8 cellular contexts compared by ENCODE assay signal in the genomic region with DNA sequence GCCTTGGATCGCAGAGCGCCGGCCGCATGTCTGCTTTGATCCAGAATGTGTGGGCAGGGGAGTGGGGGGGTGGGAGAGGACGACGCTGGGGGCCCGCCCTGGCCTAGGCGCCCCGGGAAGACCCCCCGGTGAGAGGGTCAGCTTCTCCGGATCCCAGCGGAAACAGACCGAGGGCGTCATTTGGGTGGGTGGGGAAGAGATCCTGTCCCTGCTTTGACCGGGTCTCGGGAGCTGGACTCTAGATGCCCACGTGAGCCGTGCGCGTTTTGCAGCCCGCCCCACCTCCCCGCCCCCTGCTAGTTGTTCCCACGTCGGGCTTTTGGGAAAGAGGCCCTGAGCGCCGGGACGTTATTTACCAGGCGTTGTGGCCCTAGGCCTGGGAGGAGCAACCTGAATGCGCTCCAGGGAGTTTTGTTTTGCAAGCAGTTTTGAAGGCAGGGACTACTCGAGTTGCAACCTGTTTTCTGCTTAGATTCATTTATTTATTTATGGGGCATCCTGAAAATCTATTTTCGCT. TPM values are rescaled to one million over a fixed set of nuclear protein-coding genes. Genes with fewer than 3 reads are reported as not detected.
DNase-seq lines count a peak whose midpoint lies in the region; ATAC-seq and TF ChIP-seq lines count a peak whose summit lies in the region.

No MANE protein-coding gene starts in this region.

- H3K4me1 Mint-ChIP-seq in CD14-positive monocyte (peaks cover 21% of the 10 kb centered on the region), IgD-negative memory B cell (peaks cover 5 to 10% (median 9%) of the 10 kb centered on the region in 3 donors), immature natural killer cell (peaks cover 10 to 12% of the 10 kb centered on the region in 2 donors)
- H3K4me1 Mint-ChIP-seq in stimulated activated naive B cell treated with anti-CD40 and anti-IgM and Interleukin-4, amounts not matched to agents 10 μg/mL and 1 μg/mL and 100 μg/mL, for 72 hours: peaks cover 15 to 30% of the 10 kb centered on the region in 2 donors

- peaks cover 0 to 23% (median 13%) of the 10 kb centered on the region in 7 donors for H3K9me3 Mint-ChIP-seq in CD14-positive monocyte
- peaks cover 0 to 2% (median 0%) of the 10 kb centered on the region in 3 donors for H3K9me3 Mint-ChIP-seq in IgD-negative memory B cell
- H3K9me3 Mint-ChIP-seq in immature natural killer cell: no peaks in the 10 kb centered on the region
- H3K9me3 Mint-ChIP-seq in stimulated activated naive B cell treated with anti-CD40 and anti-IgM and Interleukin-4, amounts not matched to agents 10 μg/mL and 1 μg/mL and 100 μg/mL, for 72 hours: no peaks in the 10 kb centered on the region

- DNase-seq in CD14-positive monocyte (ENCODE audit: low spot score) (no peak), brain microvascular endothelial cell (peak; percentile 67), immature natural killer cell (no peak), foreskin melanocyte (no peak)
- DNase-seq in stimulated activated naive B cell treated with anti-CD40 and anti-IgM and Interleukin-4, amounts not matched to agents 10 μg/mL and 1 μg/mL and 100 μg/mL, for 72 hours: no peak

- H3K4me3 ChIP-seq in brain microvascular endothelial cell (ENCODE audit: low read depth, low read length): peak overlapping the region; percentile 81

- no peak for ATAC-seq in stimulated activated naive B cell treated with anti-CD40 and anti-IgM and Interleukin-4, amounts not matched to agents 10 μg/mL and 1 μg/mL and 100 μg/mL, for 72 hours (replicated peaks)
- ATAC-seq in GM21825 (IDR thresholded peaks at IDR 0.05; ENCODE audit: unreplicated experiment) (no peak), GM19463 (IDR thresholded peaks at IDR 0.05; ENCODE audit: unreplicated experiment) (no peak)

- peak overlapping the region; percentile 85 to 94 for H3K4me3 Mint-ChIP-seq in CD14-positive monocyte
- H3K4me3 Mint-ChIP-seq in IgD-negative memory B cell: peak overlapping the region; percentile 12 to 94 (median 85)
- peak overlapping the region in 3 of 5 donors; percentile 15 to 53 (median 27) for H3K4me3 Mint-ChIP-seq in immature natural killer cell
- peak overlapping the region; percentile 88 to 96 for H3K4me3 Mint-ChIP-seq in stimulated activated naive B cell treated with anti-CD40 and anti-IgM and Interleukin-4, amounts not matched to agents 10 μg/mL and 1 μg/mL and 100 μg/mL, for 72 hours

- intact Hi-C loops in CD14-positive monocyte (cut with micrococcal nuclease): no loop called here

- TF ChIP-seq CTCF in CD14-positive monocyte (IDR thresholded peaks at IDR 0.05) (no peak), brain microvascular endothelial cell (IDR thresholded peaks at IDR 0.05; ENCODE audit: low read depth, low read length, missing control alignments) (no peak)

- H3K27me3 Mint-ChIP-seq in CD14-positive monocyte (ENCODE audit: low read depth in 3 of 3): peaks cover 89 to 96% (median 91%) of the 10 kb centered on the region in 3 donors
- H3K27me3 Mint-ChIP-seq in IgD-negative memory B cell: peaks cover 41% of the 10 kb centered on the region
- H3K27me3 Mint-ChIP-seq in immature natural killer cell (ENCODE audit: low read depth in 3 of 3): peaks cover 16 to 32% (median 17%) of the 10 kb centered on the region in 3 donors
- peaks cover 47 to 52% of the 10 kb centered on the region in 2 donors for H3K27me3 Mint-ChIP-seq in stimulated activated naive B cell treated with anti-CD40 and anti-IgM and Interleukin-4, amounts not matched to agents 10 μg/mL and 1 μg/mL and 100 μg/mL, for 72 hours

- H3K27ac Mint-ChIP-seq in CD14-positive monocyte (no peak overlapping the region), IgD-negative memory B cell (no peak overlapping the region), immature natural killer cell (no peak overlapping the region)
- H3K27ac Mint-ChIP-seq in stimulated activated naive B cell treated with anti-CD40 and anti-IgM and Interleukin-4, amounts not matched to agents 10 μg/mL and 1 μg/mL and 100 μg/mL, for 72 hours: no peak overlapping the region

- peaks cover 5 to 10% of the 10 kb centered on the region in 2 donors for H3K36me3 Mint-ChIP-seq in CD14-positive monocyte
- no peaks in the 10 kb centered on the region for H3K36me3 Mint-ChIP-seq in IgD-negative memory B cell
- H3K36me3 Mint-ChIP-seq in immature natural killer cell: no peaks in the 10 kb centered on the region
- no peaks in the 10 kb centered on the region for H3K36me3 Mint-ChIP-seq in stimulated activated naive B cell treated with anti-CD40 and anti-IgM and Interleukin-4, amounts not matched to agents 10 μg/mL and 1 μg/mL and 100 μg/mL, for 72 hours

- no peaks in the 10 kb centered on the region for H3K27me3 ChIP-seq in brain microvascular endothelial cell (replicated peaks)

- no peaks in the 10 kb centered on the region for H3K36me3 ChIP-seq in brain microvascular endothelial cell (replicated peaks)

- in situ Hi-C loops in brain microvascular endothelial cell (cut with HindIII; ENCODE audit: low pct_ligation_motif_present, low sequenced_read_pairs): no loop called here

- H3K27ac ChIP-seq in brain microvascular endothelial cell: peak overlapping the region; percentile 70

RNA-seq across cellular contexts. Expression of gene DSP, which starts 1.5 kb away (rescaled TPM):
- polyA plus RNA-seq in CD14-positive monocyte (not detected), IgD-negative memory B cell (3.2 TPM), immature natural killer cell (not detected)

RNA-seq across cellular contexts. Expression of gene SNRNP48, which starts 47.1 kb away (rescaled TPM):
- 1 to 10 TPM; 5.1 to 5.9 TPM for polyA plus RNA-seq in CD14-positive monocyte
- 6.9 TPM for polyA plus RNA-seq in IgD-negative memory B cell
- polyA plus RNA-seq in immature natural killer cell: 1 to 10 TPM; 4.2 to 10.0 (median 9.8) TPM

Comparison
In these comparisons a context has a peak if more than half of its experiments do, and no peak if none do; other contexts are left out.
1. H3K4me3 Mint-ChIP-seq: peak in every context shown above with its lines; median percentile 92 in stimulated activated naive B cell treated with anti-CD40 and anti-IgM and Interleukin-4, amounts not matched to agents 10 μg/mL and 1 μg/mL and 100 μg/mL, for 72 hours; 90 in CD14-positive monocyte; 85 in IgD-negative memory B cell; 27 in immature natural killer cell.